ENCODE assay signal across 9 cellular contexts in genomic region chr19:5905072-5905778, GRCh38. TPM values are rescaled to one million over a fixed set of nuclear protein-coding genes. Genes with fewer than 3 reads are reported as not detected.
DNase-seq lines count a peak whose midpoint lies in the region; ATAC-seq and TF ChIP-seq lines count a peak whose summit lies in the region.
"Had no signal": no experiment of that assay in that cellular context is flagged by ENCODE, and none has a peak within 500 bp of the region (broad histone marks: within the 10 kb centered on the region; RNA-seq: fewer than 3 reads in every experiment).

No MANE protein-coding gene starts in this region.

- peaks cover 17% of the 10 kb centered on the region for H3K4me1 ChIP-seq in SJCRH30

- H3K4me3 ChIP-seq in SJCRH30, result peak overlapping the region; percentile 74
- H3K4me3 ChIP-seq in fibroblast of mammary gland (ENCODE audit: control insufficient read depth, low read depth, low read length), result peak overlapping the region; percentile 67
- peak overlapping the region; percentile 80 for H3K4me3 ChIP-seq in skeletal muscle cell (ENCODE audit: low read depth, low read length)

- ATAC-seq in GM18873 (IDR thresholded peaks at IDR 0.05; ENCODE audit: low FRiP score, unreplicated experiment) (peak; percentile 4), HG03196 (IDR thresholded peaks at IDR 0.05; ENCODE audit: unreplicated experiment) (no peak), HG02852 (IDR thresholded peaks at IDR 0.05; ENCODE audit: unreplicated experiment) (no peak), GM18502 (IDR thresholded peaks at IDR 0.05; ENCODE audit: poor library complexity, unreplicated experiment) (no peak)

- H3K9me3 ChIP-seq in SJCRH30 (replicated peaks), result no peaks in the 10 kb centered on the region

- H3K27ac ChIP-seq in SJCRH30, result no peak overlapping the region; the same call in 1 of the 2 replicates

- no peak for TF ChIP-seq CTCF in fibroblast of mammary gland (conservative IDR thresholded peaks at IDR 0.05; ENCODE audit: control insufficient read depth, insufficient read depth, low read depth, low read length)

- no peaks in the 10 kb centered on the region for H3K36me3 ChIP-seq in SJCRH30

- DNase-seq in SJCRH30 (no peak), fibroblast of mammary gland (ENCODE audit: low read depth) (no peak), skeletal muscle cell (ENCODE audit: low read depth) (no peak)
- no peak for DNase-seq in effector CD8-positive, alpha-beta T cell (lab: John Stamatoyannopoulos, UW)

- no peaks in the 10 kb centered on the region for H3K27me3 ChIP-seq in SJCRH30

RNA-seq across cellular contexts. Expression of gene VMAC, which starts 0.6 kb away (rescaled TPM):
- 0.94 and 1.3 TPM in 2 replicates for total RNA-seq in SJCRH30 (2014; rRNA removed; shearing (Covaris generic))

RNA-seq across cellular contexts. Expression of gene NDUFA11, which starts 1.6 kb away (rescaled TPM):
- total RNA-seq in SJCRH30 (2014; rRNA removed; shearing (Covaris generic)), result 245 and 307 TPM in 2 replicates

RNA-seq across cellular contexts. Expression of gene CAPS, which starts 8.8 kb away (rescaled TPM):
- total RNA-seq in SJCRH30 (2014; rRNA removed; shearing (Covaris generic)), result 0.73 and 1.9 TPM in 2 replicates

RNA-seq across cellular contexts. Expression of gene FUT5, which starts 34.9 kb away (rescaled TPM):
- total RNA-seq in SJCRH30 (2014; rRNA removed; shearing (Covaris generic)), result 0.61 and 0.94 TPM in 2 replicates
- total RNA-seq: dermis microvascular lymphatic vessel endothelial cell had no signal

RNA-seq across cellular contexts. Expression of gene FUT3, which starts 54.0 kb away (rescaled TPM):
- 21.9 and 23.9 TPM in 2 replicates for total RNA-seq in SJCRH30 (2014; rRNA removed; shearing (Covaris generic))
- total RNA-seq: dermis microvascular lymphatic vessel endothelial cell had no signal
